ENCODE assay signal across 1 cellular context in genomic region chr17:34580685-34581445, GRCh38.
A peak's percentile ranks its signal among the peaks of the same experiment; 100 is the strongest.
TF ChIP-seq lines count a peak whose summit lies in the region.

No MANE protein-coding gene starts in this region.

TF ChIP-seq in K562, 482 proteins besides CTCF, POLR2A, EP300 and RAD21 (continued from another document):
- TF ChIP-seq MGA (IDR thresholded peaks at IDR 0.05) = 0 out of 2 replicates have a peak, but pooled peaks have one; percentile 23
- peak; percentile 28; the same call in 1 of the 2 replicates for TF ChIP-seq BHLHE40 (IDR thresholded peaks at IDR 0.05; ENCODE audit: low read length)
- no peak for TF ChIP-seq GMEB1 (CRISPR knock-in tag; IDR thresholded peaks at IDR 0.05)
- no peak for TF ChIP-seq SNRNP70 (optimal IDR thresholded peaks at IDR 0.05; ENCODE audit: low read depth, low read length)
- peak; percentile 93 for TF ChIP-seq CTCFL (IDR thresholded peaks at IDR 0.05; ENCODE audit: borderline replicate concordance, insufficient read depth, low read depth, low read length, poor library complexity, severe bottlenecking)
- no peak for TF ChIP-seq ZNF23 (CRISPR knock-in tag; IDR thresholded peaks at IDR 0.05)
- TF ChIP-seq GABPB1 (CRISPR knock-in tag; IDR thresholded peaks at IDR 0.05) = no peak
- no peak for TF ChIP-seq NCOR1 (IDR thresholded peaks at IDR 0.05)
- TF ChIP-seq SIN3B (IDR thresholded peaks at IDR 0.05; ENCODE audit: low read depth) = no peak
- TF ChIP-seq E2F6 (IDR thresholded peaks at IDR 0.05; ENCODE audit: borderline replicate concordance in 1 of 2, extremely low read depth in 1 of 2, insufficient read depth in 1 of 2, insufficient read length in 1 of 2, low read depth in 1 of 2, low read length in 1 of 2, poor library complexity in 1 of 2, severe bottlenecking in 1 of 2) = peak in 1 of 2 experiments; percentile 78
- TF ChIP-seq CTBP1 (IDR thresholded peaks at IDR 0.05; ENCODE audit: borderline replicate concordance) = no peak
- TF ChIP-seq C11orf30 (IDR thresholded peaks at IDR 0.05; ENCODE audit: low read depth) = no peak
- TF ChIP-seq ZNF507 (tag; conservative IDR thresholded peaks at IDR 0.05) = no peak
- TF ChIP-seq BRD9 (IDR thresholded peaks at IDR 0.05; ENCODE audit: low read depth, partially characterized antibody) = no peak
- no peak for TF ChIP-seq HINFP (tag; conservative IDR thresholded peaks at IDR 0.05; ENCODE audit: low read depth)
TF ChIP-seq in K562: peak in this region for 6.
